In genomic region chr19:2132191-2132590, GRCh38 we compare ENCODE assay signal across 24 cellular contexts.
"Had no signal": no experiment of that assay in that cellular context is flagged by ENCODE, and none has a peak within 500 bp of the region (broad histone marks: within the 10 kb centered on the region; RNA-seq: fewer than 3 reads in every experiment).

No MANE protein-coding gene starts in this region.

- H3K27me3 Mint-ChIP-seq: activated naive CD8-positive, alpha-beta T cell treated with anti-CD3 and anti-CD28 coated beads, Interleukin-2, amount 10 ng/mL, durations not matched to agents 7 days and 5 days had no signal

- H3K9me3 Mint-ChIP-seq: activated naive CD8-positive, alpha-beta T cell treated with anti-CD3 and anti-CD28 coated beads, Interleukin-2, amount 10 ng/mL, durations not matched to agents 7 days and 5 days; T-helper 1 cell treated with Interleukin-12 subunit alpha and Interleukin-12 subunit beta and Interleukin-4 antibody, amounts not matched to agents 30 μg/mL and 1 μg/mL, for 36 hours had no signal

- H3K4me1 ChIP-seq: body of pancreas had no signal

- H3K27ac Mint-ChIP-seq: activated CD8-positive, alpha-beta T cell treated with anti-CD3 and anti-CD28 coated beads, Interleukin-2, amount 10 ng/mL, durations not matched to agents 7 days and 5 days; activated naive CD8-positive, alpha-beta T cell treated with anti-CD3 and anti-CD28 coated beads, Interleukin-2, amount 10 ng/mL, durations not matched to agents 7 days and 5 days; T-helper 1 cell treated with Interleukin-12 subunit alpha and Interleukin-12 subunit beta and Interleukin-4 antibody, amounts not matched to agents 30 μg/mL and 1 μg/mL, for 36 hours had no signal

- H3K4me3 Mint-ChIP-seq: activated CD8-positive, alpha-beta T cell treated with anti-CD3 and anti-CD28 coated beads, Interleukin-2, amount 10 ng/mL, durations not matched to agents 7 days and 5 days; activated naive CD8-positive, alpha-beta T cell treated with anti-CD3 and anti-CD28 coated beads, Interleukin-2, amount 10 ng/mL, durations not matched to agents 7 days and 5 days; T-helper 1 cell treated with Interleukin-12 subunit alpha and Interleukin-12 subunit beta and Interleukin-4 antibody, amounts not matched to agents 30 μg/mL and 1 μg/mL, for 36 hours had no signal

- H3K27ac ChIP-seq: body of pancreas had no signal

- H3K4me3 ChIP-seq: body of pancreas, K562 had no signal

- H3K9me3 ChIP-seq: body of pancreas had no signal

- DNase-seq: activated CD4-positive, alpha-beta T cell treated with anti-CD3 and anti-CD28 coated beads for 48 hours; activated CD4-positive, alpha-beta T cell treated with anti-CD3 and anti-CD28 coated beads, Interleukin-2, amount 50 U/mL, for 4 hours; activated CD4-positive, CD25-positive, alpha-beta regulatory T cell treated with anti-CD3 and anti-CD28 coated beads, Interleukin-2, amount 50 U/mL, for 72 hours; activated CD8-positive, alpha-beta memory T cell treated with anti-CD3 and anti-CD28 coated beads, Interleukin-2, amount 50 U/mL, for 48 hours; activated CD8-positive, alpha-beta T cell treated with anti-CD3 and anti-CD28 coated beads, Interleukin-2, amount 10 ng/mL, durations not matched to agents 7 days and 5 days; activated naive CD4-positive, alpha-beta T cell treated with anti-CD3 and anti-CD28 coated beads, Interleukin-2, amount 50 U/mL, for 16 hours; activated naive CD8-positive, alpha-beta T cell treated with anti-CD3 and anti-CD28 coated beads, Interleukin-2, amount 10 ng/mL, durations not matched to agents 7 days and 5 days; activated T-cell treated with anti-CD3 and anti-CD28 coated beads, Interleukin-2, amount 50 U/mL, for 1 hour; aorta; body of pancreas; Karpas-422; NCI-H1092; NCI-H1417 treated with DMSO at 0.1 percent for 48 hours; NCI-H1694; NCI-H2029; NCI-H345; NCI-H510A; NCI-H526 treated with DMSO at 0.1 percent for 48 hours; NCI-H82; RPMI8226; SHP77 treated with DMSO at 0.1 percent for 48 hours had no signal

- ATAC-seq: activated CD8-positive, alpha-beta T cell treated with anti-CD3 and anti-CD28 coated beads, Interleukin-2, amount 10 ng/mL, durations not matched to agents 7 days and 5 days; body of pancreas; K562; Panc1 had no signal

- H3K27me3 ChIP-seq: body of pancreas had no signal

- H3K4me1 Mint-ChIP-seq: activated naive CD8-positive, alpha-beta T cell treated with anti-CD3 and anti-CD28 coated beads, Interleukin-2, amount 10 ng/mL, durations not matched to agents 7 days and 5 days had no signal
